ENCODE assay signal across 1 cellular context in the genomic region with DNA sequence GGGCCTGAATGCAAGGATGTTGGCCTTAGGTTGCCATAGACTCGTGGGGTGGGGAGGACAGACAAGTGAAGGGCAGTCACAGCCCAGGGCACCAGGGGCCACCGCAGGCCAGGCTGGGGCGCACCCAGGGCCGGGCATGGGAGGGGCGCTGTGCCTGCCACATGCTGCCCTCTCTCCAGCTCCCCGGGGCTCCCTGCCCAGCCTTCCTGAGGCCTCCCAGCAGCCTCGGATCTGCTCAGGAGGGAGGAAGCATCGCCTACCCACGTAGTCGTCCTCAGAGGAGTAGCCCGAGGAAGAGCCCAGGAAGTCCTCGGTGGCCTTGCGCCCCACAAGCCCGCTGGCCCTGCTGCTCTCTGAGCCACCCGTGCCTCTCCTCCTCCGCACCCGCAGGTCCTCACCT.
TF ChIP-seq lines count a peak whose summit lies in the region.

No MANE protein-coding gene starts in this region.

TF ChIP-seq in liver, 16 proteins besides CTCF, POLR2A, EP300 and RAD21 (continued from another document):
- TF ChIP-seq, protein P1, sequence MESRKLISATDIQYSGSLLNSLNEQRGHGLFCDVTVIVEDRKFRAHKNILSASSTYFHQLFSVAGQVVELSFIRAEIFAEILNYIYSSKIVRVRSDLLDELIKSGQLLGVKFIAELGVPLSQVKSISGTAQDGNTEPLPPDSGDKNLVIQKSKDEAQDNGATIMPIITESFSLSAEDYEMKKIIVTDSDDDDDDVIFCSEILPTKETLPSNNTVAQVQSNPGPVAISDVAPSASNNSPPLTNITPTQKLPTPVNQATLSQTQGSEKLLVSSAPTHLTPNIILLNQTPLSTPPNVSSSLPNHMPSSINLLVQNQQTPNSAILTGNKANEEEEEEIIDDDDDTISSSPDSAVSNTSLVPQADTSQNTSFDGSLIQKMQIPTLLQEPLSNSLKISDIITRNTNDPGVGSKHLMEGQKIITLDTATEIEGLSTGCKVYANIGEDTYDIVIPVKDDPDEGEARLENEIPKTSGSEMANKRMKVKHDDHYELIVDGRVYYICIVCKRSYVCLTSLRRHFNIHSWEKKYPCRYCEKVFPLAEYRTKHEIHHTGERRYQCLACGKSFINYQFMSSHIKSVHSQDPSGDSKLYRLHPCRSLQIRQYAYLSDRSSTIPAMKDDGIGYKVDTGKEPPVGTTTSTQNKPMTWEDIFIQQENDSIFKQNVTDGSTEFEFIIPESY (IDR thresholded peaks at IDR 0.05), result no peak
- TF ChIP-seq JUND (IDR thresholded peaks at IDR 0.05), result no peak
